In genomic region chr16:4951583-4951982, GRCh38 we compare ENCODE assay signal across 1 cellular context. TPM values are rescaled to one million over a fixed set of nuclear protein-coding genes. Genes with fewer than 3 reads are reported as not detected.
"Had no signal": no experiment of that assay in that cellular context is flagged by ENCODE, and none has a peak within 500 bp of the region (broad histone marks: within the 10 kb centered on the region; RNA-seq: fewer than 3 reads in every experiment).

No MANE protein-coding gene starts in this region.

RNA-seq across cellular contexts. Expression of gene SEC14L5, which starts 6.5 kb away (rescaled TPM):
- total RNA-seq: GM12878 had no signal
